ENCODE assay signal across 16 cellular contexts in genomic region chr2:180524458-180524857, GRCh38.
DNase-seq lines count a peak whose midpoint lies in the region; ATAC-seq and TF ChIP-seq lines count a peak whose summit lies in the region.
"Had no signal": no experiment of that assay in that cellular context is flagged by ENCODE, and none has a peak within 500 bp of the region (broad histone marks: within the 10 kb centered on the region; RNA-seq: fewer than 3 reads in every experiment).

No MANE protein-coding gene starts in this region.

- H3K9me3 Mint-ChIP-seq in chondrocyte (ENCODE audit: low read depth), result no peaks in the 10 kb centered on the region
- H3K9me3 Mint-ChIP-seq: activated B cell treated with CpG ODN at 0.5 μM for 24 hours; stimulated activated naive CD8-positive, alpha-beta T cell treated with anti-CD3 and anti-CD28 coated beads, Interleukin-15, amount 100 ng/mL, for 72 hours had no signal

- H3K4me3 ChIP-seq in osteoblast (ENCODE audit: insufficient read depth, low read length) (no peak overlapping the region), hepatocyte (no peak overlapping the region)
- H3K4me3 ChIP-seq: GM12878, Peyer's patch had no signal

- 92% methylated on average over 2 of the region's 2 CpGs for WGBS in hepatocyte (ENCODE audit: low lambda C conversion rate, missing lambda C conversion rate)

- H3K9me3 ChIP-seq in osteoblast (ENCODE audit: low read depth, low read length), result no peaks in the 10 kb centered on the region
- no peaks in the 10 kb centered on the region for H3K9me3 ChIP-seq in hepatocyte (ENCODE audit: low read depth)
- H3K9me3 ChIP-seq: Peyer's patch had no signal

- H3K4me1 ChIP-seq in osteoblast (ENCODE audit: insufficient read depth, low read length), result peaks cover 27% of the 10 kb centered on the region
- no peaks in the 10 kb centered on the region for H3K4me1 ChIP-seq in hepatocyte (ENCODE audit: insufficient read depth)
- H3K4me1 ChIP-seq: Peyer's patch had no signal

- H3K79me2 ChIP-seq in osteoblast (ENCODE audit: insufficient read depth, low read length) (no peaks in the 10 kb centered on the region), hepatocyte (no peaks in the 10 kb centered on the region)

- peak overlapping the region; percentile 81 for H3K27ac ChIP-seq in osteoblast (ENCODE audit: low read depth, low read length)
- H3K27ac ChIP-seq in hepatocyte, result no peak overlapping the region
- H3K27ac ChIP-seq: Peyer's patch had no signal

- H3K36me3 Mint-ChIP-seq in chondrocyte (ENCODE audit: low read depth), result peaks cover 1% of the 10 kb centered on the region

- H3K4me3 Mint-ChIP-seq in chondrocyte (ENCODE audit: unreplicated experiment), result no peak overlapping the region
- H3K4me3 Mint-ChIP-seq: activated B cell treated with CpG ODN at 0.5 μM for 24 hours; effector memory CD8-positive, alpha-beta T cell; stimulated activated naive CD8-positive, alpha-beta T cell treated with anti-CD3 and anti-CD28 coated beads, Interleukin-15, amount 100 ng/mL, for 72 hours had no signal

- H3K36me3 ChIP-seq in osteoblast (ENCODE audit: insufficient read depth, low read length) (no peaks in the 10 kb centered on the region), hepatocyte (replicated peaks; ENCODE audit: insufficient read depth, low read depth) (no peaks in the 10 kb centered on the region)
- H3K36me3 ChIP-seq: Peyer's patch had no signal

- peak overlapping the region; percentile 6 for H2AFZ ChIP-seq in osteoblast (ENCODE audit: low read length)
- no peak overlapping the region for H2AFZ ChIP-seq in hepatocyte

- H3K27me3 ChIP-seq in osteoblast (ENCODE audit: insufficient read depth, low read length), result no peaks in the 10 kb centered on the region
- H3K27me3 ChIP-seq in hepatocyte, result no peaks in the 10 kb centered on the region
- H3K27me3 ChIP-seq: Peyer's patch had no signal

- H3K9me2 ChIP-seq in hepatocyte (replicated peaks; ENCODE audit: insufficient read depth), result no peaks in the 10 kb centered on the region

- no peak for ATAC-seq in HG03045 (IDR thresholded peaks at IDR 0.05; ENCODE audit: unreplicated experiment)
- ATAC-seq: effector memory CD8-positive, alpha-beta T cell; GM12878; stimulated activated naive CD8-positive, alpha-beta T cell treated with anti-CD3 and anti-CD28 coated beads, Interleukin-15, amount 100 ng/mL, for 72 hours had no signal

- no peaks in the 10 kb centered on the region for H4K20me1 ChIP-seq in osteoblast (ENCODE audit: insufficient read depth, low read length)
- H4K20me1 ChIP-seq in hepatocyte (ENCODE audit: insufficient read depth, poor library complexity, severe bottlenecking), result no peaks in the 10 kb centered on the region

- H3K27me3 Mint-ChIP-seq in chondrocyte (ENCODE audit: low read depth), result no peaks in the 10 kb centered on the region
- H3K27me3 Mint-ChIP-seq: activated B cell treated with CpG ODN at 0.5 μM for 24 hours; stimulated activated naive CD8-positive, alpha-beta T cell treated with anti-CD3 and anti-CD28 coated beads, Interleukin-15, amount 100 ng/mL, for 72 hours had no signal

- H3K4me1 Mint-ChIP-seq in chondrocyte (ENCODE audit: low read depth), result peaks cover 28% of the 10 kb centered on the region
- H3K4me1 Mint-ChIP-seq: activated B cell treated with CpG ODN at 0.5 μM for 24 hours; stimulated activated naive CD8-positive, alpha-beta T cell treated with anti-CD3 and anti-CD28 coated beads, Interleukin-15, amount 100 ng/mL, for 72 hours had no signal

- H3K27ac Mint-ChIP-seq in chondrocyte (ENCODE audit: unreplicated experiment), result peak overlapping the region; percentile 79
- H3K27ac Mint-ChIP-seq: activated B cell treated with CpG ODN at 0.5 μM for 24 hours; effector memory CD8-positive, alpha-beta T cell had no signal

- peak; percentile 2 for DNase-seq in GM03348 (ENCODE audit: low spot score)
- DNase-seq in NCI-H2227 (lab: John Stamatoyannopoulos, UW; ENCODE audit: unreplicated experiment), result peak; percentile 77
- DNase-seq in chondrocyte (ENCODE audit: low spot score), result no peak
- no peak for DNase-seq in osteoblast (ENCODE audit: insufficient read length, low spot score, missing footprints)
- no peak for DNase-seq in kidney tubule cell (ENCODE audit: low spot score)
- DNase-seq in hepatocyte (ENCODE audit: low spot score), result no peak
- no peak for DNase-seq in nucleus accumbens (lab: John Stamatoyannopoulos, UW)
- DNase-seq: activated B cell treated with CpG ODN at 0.5 μM for 24 hours; C1 segment of cervical spinal cord; effector memory CD8-positive, alpha-beta T cell; NCI-H1105 treated with DMSO at 0.1 percent for 48 hours; NCI-H510A; Peyer's patch; stimulated activated naive CD8-positive, alpha-beta T cell treated with anti-CD3 and anti-CD28 coated beads, Interleukin-15, amount 100 ng/mL, for 72 hours had no signal

- H3K4me2 ChIP-seq in osteoblast (ENCODE audit: insufficient read depth, low read length), result peak overlapping the region; percentile 68
- H3K4me2 ChIP-seq in hepatocyte, result no peak overlapping the region

- no peak for TF ChIP-seq CTCF in chondrocyte (IDR thresholded peaks at IDR 0.05)
- no peak for TF ChIP-seq CTCF in osteoblast (IDR thresholded peaks at IDR 0.05; ENCODE audit: extremely low read depth, low read depth, low read length)
- TF ChIP-seq CTCF in hepatocyte (IDR thresholded peaks at IDR 0.05; ENCODE audit: poor library complexity), result no peak

Comparison
In these comparisons a context has a peak if more than half of its experiments do, and no peak if none do; other contexts are left out.
1. DNase-seq: peak in GM03348 (single experiment) and NCI-H2227 (single experiment); none in chondrocyte (single experiment), osteoblast (single experiment), kidney tubule cell (single experiment), hepatocyte (single experiment) and nucleus accumbens (0 of 56).